ENCODE assay signal across 8 cellular contexts in genomic region chr1:169109561-169110134, GRCh38. TPM values are rescaled to one million over a fixed set of nuclear protein-coding genes. Genes with fewer than 3 reads are reported as not detected.
A peak's percentile ranks its signal among the peaks of the same experiment; 100 is the strongest.
DNase-seq lines count a peak whose midpoint lies in the region; ATAC-seq lines count a peak whose summit lies in the region.

No MANE protein-coding gene starts in this region.

- no peak overlapping the region for H2BK15ac ChIP-seq in mesenchymal stem cell (ENCODE audit: low read depth, poor library complexity, severe bottlenecking)

- H3K4me1 ChIP-seq in mesenchymal stem cell (ENCODE audit: control insufficient read depth, insufficient read depth, low read depth, low read length), result peaks cover 21% of the 10 kb centered on the region

- no peak overlapping the region for H4K91ac ChIP-seq in mesenchymal stem cell (ENCODE audit: low read length)

- no peak overlapping the region for H3K9ac ChIP-seq in mesenchymal stem cell (ENCODE audit: low read length)

- no peak overlapping the region for H3K14ac ChIP-seq in mesenchymal stem cell (ENCODE audit: low read length in 2 of 2)

- ATAC-seq in activated T-cell treated with anti-CD3 and anti-CD28 coated beads, Interleukin-2, amount 50 U/mL, for 4 hours, result no peak

- H3K4me2 ChIP-seq in mesenchymal stem cell (ENCODE audit: low read length, poor library complexity, severe bottlenecking), result peak overlapping the region; percentile 80

- H3K27me3 ChIP-seq in mesenchymal stem cell (ENCODE audit: control insufficient read depth in 1 of 2, insufficient read depth in 1 of 2, low read length in 2 of 2), result peaks cover 0 to 12% of the 10 kb centered on the region in 2 experiments

- H2AK5ac ChIP-seq in mesenchymal stem cell (ENCODE audit: low read length, severe bottlenecking), result no peak overlapping the region

- H3K36me3 Mint-ChIP-seq in activated T-cell treated with anti-CD3 and anti-CD28 coated beads, Interleukin-2, amount 50 U/mL, for 4 hours (ENCODE audit: insufficient read depth), result peaks cover 3% of the 10 kb centered on the region

- H3K9me3 Mint-ChIP-seq in activated T-cell treated with anti-CD3 and anti-CD28 coated beads, Interleukin-2, amount 50 U/mL, for 4 hours, result no peaks in the 10 kb centered on the region

- no peak overlapping the region for H2BK5ac ChIP-seq in mesenchymal stem cell (ENCODE audit: low read depth, low read length, poor library complexity, severe bottlenecking)

- H3K4ac ChIP-seq in mesenchymal stem cell (ENCODE audit: low read depth in 1 of 2, low read length in 2 of 2), result peak overlapping the region in 1 of 2 experiments; percentile 47

- no peak overlapping the region for H3K4me3 ChIP-seq in mesenchymal stem cell (ENCODE audit: insufficient read depth in 1 of 2, low read depth in 1 of 2, low read length in 2 of 2)

- H3K18ac ChIP-seq in mesenchymal stem cell (ENCODE audit: low read depth in 1 of 2, low read length in 2 of 2), result peak overlapping the region; percentile 29 to 51

- H3K27ac ChIP-seq in mesenchymal stem cell (ENCODE audit: low read length, poor library complexity, severe bottlenecking), result peak overlapping the region; percentile 66

- no peak overlapping the region for H2AFZ ChIP-seq in mesenchymal stem cell (ENCODE audit: low read depth, low read length)

- H3K9me3 ChIP-seq in mesenchymal stem cell (ENCODE audit: control insufficient read depth, low read length), result no peaks in the 10 kb centered on the region

- H3K23ac ChIP-seq in mesenchymal stem cell (ENCODE audit: low read length in 2 of 2), result no peak overlapping the region

- DNase-seq in activated T-cell treated with anti-CD3 and anti-CD28 coated beads, Interleukin-2, amount 50 U/mL, for 4 hours, result no peak
- no peak for DNase-seq in activated T-cell treated with anti-CD3 and anti-CD28 coated beads, Interleukin-2, amount 50 U/mL, for 48 hours
- DNase-seq in OCI-M1 (lab: John Stamatoyannopoulos, UW), result peak; percentile 66
- peak; percentile 45 to 82 for DNase-seq in dermis microvascular lymphatic vessel endothelial cell (ENCODE audit: low read depth in 2 of 2)
- peak; percentile 99 for DNase-seq in mesenchymal stem cell
- peak; percentile 75 for DNase-seq in ureter (ENCODE audit: low spot score)
- DNase-seq in DMS 273 treated with DMSO at 0.1 percent for 48 hours (lab: John Stamatoyannopoulos, UW), result no peak
- DNase-seq in GM19238 (ENCODE audit: insufficient read length, low spot score), result no peak

- H3K36me3 ChIP-seq in mesenchymal stem cell (ENCODE audit: control insufficient read depth in 1 of 2, insufficient read depth in 2 of 2, low read depth in 1 of 2, low read length in 2 of 2), result peaks cover 0 to 9% of the 10 kb centered on the region in 2 experiments

- peak overlapping the region; percentile 27 for H3K4me3 Mint-ChIP-seq in activated T-cell treated with anti-CD3 and anti-CD28 coated beads, Interleukin-2, amount 50 U/mL, for 4 hours

- peaks cover 40% of the 10 kb centered on the region for H3K4me1 Mint-ChIP-seq in activated T-cell treated with anti-CD3 and anti-CD28 coated beads, Interleukin-2, amount 50 U/mL, for 4 hours (ENCODE audit: low read depth)

- peaks cover 3% of the 10 kb centered on the region for H3K79me1 ChIP-seq in mesenchymal stem cell (replicated peaks; ENCODE audit: low read length, poor library complexity, severe bottlenecking)

- WGBS in mesenchymal stem cell, result 49% methylated on average over 4 of the region's 8 CpGs

- H2BK12ac ChIP-seq in mesenchymal stem cell (ENCODE audit: low read length in 2 of 2), result peak overlapping the region in 1 of 2 experiments; percentile 61

- peaks cover 11% of the 10 kb centered on the region for H3K27me3 Mint-ChIP-seq in activated T-cell treated with anti-CD3 and anti-CD28 coated beads, Interleukin-2, amount 50 U/mL, for 4 hours (ENCODE audit: low read depth)

- peak overlapping the region; percentile 55 for H2BK120ac ChIP-seq in mesenchymal stem cell (ENCODE audit: low read depth, low read length)

- peak overlapping the region; percentile 54 for H4K8ac ChIP-seq in mesenchymal stem cell (ENCODE audit: low read length)

RNA-seq across cellular contexts. Expression of gene ATP1B1, which starts 3.2 kb away (rescaled TPM):
- 10 to 100 TPM in 1 of 3 donors, 1 to 10 TPM in 2; 5.8 to 10.8 (median 6.2) TPM for total RNA-seq in activated T-cell treated with anti-CD3 and anti-CD28 coated beads, Interleukin-2, amount 50 U/mL, for 4 hours
- total RNA-seq in dermis microvascular lymphatic vessel endothelial cell, result 5.3 and 7.7 TPM in 2 replicates
- 59.9 TPM for polyA plus RNA-seq in mesenchymal stem cell (2013, experiment 1 of 2)
- 62.4 TPM for polyA plus RNA-seq in mesenchymal stem cell (2013, experiment 2 of 2)
- total RNA-seq in ureter, result 172 TPM

Comparison
In these comparisons a context has a peak if more than half of its experiments do, and no peak if none do; other contexts are left out.
1. DNase-seq: peak in OCI-M1 (single experiment), dermis microvascular lymphatic vessel endothelial cell (2 of 2), mesenchymal stem cell (single experiment) and ureter (single experiment); none in activated T-cell treated with anti-CD3 and anti-CD28 coated beads, Interleukin-2, amount 50 U/mL, for 4 hours (single experiment), activated T-cell treated with anti-CD3 and anti-CD28 coated beads, Interleukin-2, amount 50 U/mL, for 48 hours (0 of 2), DMS 273 treated with DMSO at 0.1 percent for 48 hours (single experiment) and GM19238 (single experiment).
2. RNA of gene ATP1B1, which starts 3.2 kb away (total RNA-seq): 172 TPM in ureter (single experiment); 5.3 to 7.7 TPM in dermis microvascular lymphatic vessel endothelial cell and 5.8 to 10.8 TPM in activated T-cell treated with anti-CD3 and anti-CD28 coated beads, Interleukin-2, amount 50 U/mL, for 4 hours; every median in the first group is over 10 times any median in the second.